15 cellular contexts compared by ENCODE assay signal in genomic region chr11:40188848-40189247, GRCh38.
A peak's percentile ranks its signal among the peaks of the same experiment; 100 is the strongest.
DNase-seq lines count a peak whose midpoint lies in the region; ATAC-seq, FAIRE-seq and TF ChIP-seq lines count a peak whose summit lies in the region.
"Had no signal": no experiment of that assay in that cellular context is flagged by ENCODE, and none has a peak within 500 bp of the region (broad histone marks: within the 10 kb centered on the region; RNA-seq: fewer than 3 reads in every experiment).

No MANE protein-coding gene starts in this region.

- intact Hi-C loops in HepG2 (cut with micrococcal nuclease; ENCODE audit: unreplicated experiment) = no loop called here

- CTCF ChIA-PET in HepG2 (lab: Yijun Ruan, JAX; ENCODE audit: low intra/inter-chr PET ratio, low total read pairs) = no interaction called here

- DNase-seq in DMS79 (lab: John Stamatoyannopoulos, UW) (peak; percentile 39), NCI-H146 treated with DMSO at 0.1 percent for 48 hours (lab: John Stamatoyannopoulos, UW; ENCODE audit: unreplicated experiment) (peak; percentile 65), NCI-H82 (lab: John Stamatoyannopoulos, UW) (peak; percentile 71), HepG2 (ENCODE audit: low spot score) (peak; percentile 12), NCI-H1930 (lab: John Stamatoyannopoulos, UW) (no peak), mesendoderm (no peak), GM03348 (ENCODE audit: low spot score) (no peak)
- DNase-seq in effector CD4-positive, alpha-beta T cell = no peak
- DNase-seq: activated CD4-positive, alpha-beta T cell treated with anti-CD3 and anti-CD28 coated beads, Interleukin-2, amount 10 ng/mL, durations not matched to agents 24 days and 14 days; effector CD8-positive, alpha-beta T cell; glutamatergic neuron; left lung; NCI-H226 had no signal

- H3K56ac ChIP-seq in mesendoderm (ENCODE audit: low read length) = no peak overlapping the region

- H3K9me3 ChIP-seq in HepG2 (ENCODE audit: low read length) = no peaks in the 10 kb centered on the region
- H3K9me3 ChIP-seq: left lung had no signal

- H3K4me1 ChIP-seq in HepG2 (ENCODE audit: insufficient read depth, low read length) (no peaks in the 10 kb centered on the region), mesendoderm (ENCODE audit: control insufficient read depth, low read depth, low read length) (peaks cover 10% of the 10 kb centered on the region)
- H3K4me1 ChIP-seq: left lung had no signal

- H3K4me3 ChIP-seq in HepG2 (replicated peaks in 1 of 3; ENCODE audit: insufficient read depth in 1 of 3, low read depth in 2 of 3, low read length in 3 of 3) = no peak overlapping the region
- H3K4me3 ChIP-seq in mesendoderm (ENCODE audit: low read length) = no peak overlapping the region
- H3K4me3 ChIP-seq: left lung had no signal

- TF ChIP-seq POLR2A in HepG2 (IDR thresholded peaks at IDR 0.05; ENCODE audit: insufficient read depth in 1 of 2, low read depth in 2 of 2, low read length in 2 of 2) = no peak

- H4K8ac ChIP-seq in mesendoderm (ENCODE audit: low read depth, low read length) = no peak overlapping the region

- POLR2A ChIA-PET in HepG2 (lab: Yijun Ruan, JAX) = no interaction called here

- no peak overlapping the region for H3K4me2 ChIP-seq in HepG2 (ENCODE audit: low read depth, low read length)
- H3K4me2 ChIP-seq in mesendoderm (ENCODE audit: low read length) = no peak overlapping the region

- no peaks in the 10 kb centered on the region for H3K79me2 ChIP-seq in HepG2 (ENCODE audit: insufficient read depth, low read length)
- H3K79me2 ChIP-seq in mesendoderm (ENCODE audit: control insufficient read depth, insufficient read depth, low read length) = no peaks in the 10 kb centered on the region

- H3K27me3 ChIP-seq in HepG2 (ENCODE audit: control insufficient read depth in 1 of 2, insufficient read depth in 2 of 2, low read length in 2 of 2) (no peaks in the 10 kb centered on the region), mesendoderm (ENCODE audit: insufficient read depth, low read length, poor library complexity) (no peaks in the 10 kb centered on the region)
- H3K27me3 ChIP-seq: left lung had no signal

- ATAC-seq in HepG2 = no peak
- ATAC-seq: HCT116, left lung, Right ventricle myocardium inferior had no signal

- no peak overlapping the region for H2AFZ ChIP-seq in HepG2 (ENCODE audit: low read length)

- no peak overlapping the region for H3K4ac ChIP-seq in mesendoderm (ENCODE audit: low read depth, low read length)

- no peak overlapping the region for H2AK5ac ChIP-seq in mesendoderm (ENCODE audit: low read length)

- no peak overlapping the region for H3K9ac ChIP-seq in HepG2 (ENCODE audit: insufficient read depth, low read depth, low read length)
- H3K9ac ChIP-seq in mesendoderm (ENCODE audit: low read length) = no peak overlapping the region

- H2BK120ac ChIP-seq in mesendoderm (ENCODE audit: low read depth, low read length) = no peak overlapping the region

- in situ Hi-C loops in HepG2 (cut with HindIII; ENCODE audit: extremely low pct_ligation_motif_present, low pct_unique_long_range_greater_than_20kb) = no loop called here

- no peak for FAIRE-seq in HepG2 (lab: Jason Lieb, UNC)

- no peak overlapping the region for H3K18ac ChIP-seq in mesendoderm (ENCODE audit: low read length)

- TF ChIP-seq EP300 in HepG2 (IDR thresholded peaks at IDR 0.05; ENCODE audit: low read depth in 2 of 2, low read length in 2 of 2) = no peak
- TF ChIP-seq EP300 in HepG2 (CRISPR knock-in tag; IDR thresholded peaks at IDR 0.05; ENCODE audit: borderline replicate concordance) = no peak

- WGBS in HepG2 (ENCODE audit: low lambda C conversion rate) = 2% methylated on average over 3 of the region's 3 CpGs
- no CpG with 5 or more reads among the region's 3 CpGs for WGBS in mesendoderm (ENCODE audit: extremely low coverage, insufficient coverage, low lambda C conversion rate)

- H3K36me3 ChIP-seq in HepG2 (replicated peaks in 1 of 2; ENCODE audit: control insufficient read depth in 1 of 2, insufficient read depth in 2 of 2, low read length in 2 of 2) (no peaks in the 10 kb centered on the region), mesendoderm (ENCODE audit: control insufficient read depth, insufficient read depth, low read length) (no peaks in the 10 kb centered on the region)
- H3K36me3 ChIP-seq: left lung had no signal

- H4K20me1 ChIP-seq in HepG2 (ENCODE audit: insufficient read depth, low read length) = no peaks in the 10 kb centered on the region

- H3K23ac ChIP-seq in mesendoderm (ENCODE audit: low read length) = no peak overlapping the region

- no peak for TF ChIP-seq CTCF in HepG2 (CRISPR knock-in tag; IDR thresholded peaks at IDR 0.05)

- H3K27ac ChIP-seq in HepG2 (ENCODE audit: extremely low read length, insufficient read depth, low read length) = no peak overlapping the region
- no peak overlapping the region for H3K27ac ChIP-seq in mesendoderm (ENCODE audit: low read depth, low read length)
- H3K27ac ChIP-seq: left lung had no signal

- TF ChIP-seq RAD21 in HepG2 (CRISPR knock-in tag; IDR thresholded peaks at IDR 0.05) = no peak

- no peak overlapping the region for H4K5ac ChIP-seq in mesendoderm (ENCODE audit: low read length)

- BruUV-seq in HepG2 (replicated peaks; lab: Mats Ljungman, UMichigan) = no TSS peak

- H3K79me1 ChIP-seq in mesendoderm (ENCODE audit: low read length) = no peaks in the 10 kb centered on the region

- H2BK5ac ChIP-seq in mesendoderm (ENCODE audit: low read length) = no peak overlapping the region

- no peak overlapping the region for H2BK15ac ChIP-seq in mesendoderm (replicated peaks; ENCODE audit: low read depth)

TF ChIP-seq in HepG2, 621 proteins besides CTCF, POLR2A, EP300 and RAD21:
- TF ChIP-seq ZNF451 (CRISPR knock-in tag; IDR thresholded peaks at IDR 0.05) (no peak), SALL1 (CRISPR knock-in tag; IDR thresholded peaks at IDR 0.05) (no peak), JUN (CRISPR knock-in tag; IDR thresholded peaks at IDR 0.05) (no peak), ZNF572 (CRISPR knock-in tag; IDR thresholded peaks at IDR 0.05) (no peak), MBD4 (IDR thresholded peaks at IDR 0.05; ENCODE audit: borderline replicate concordance, low read length) (no peak), PCBP1 (IDR thresholded peaks at IDR 0.05; ENCODE audit: borderline replicate concordance, low read depth, low read length) (no peak), ZEB1 (IDR thresholded peaks at IDR 0.05; ENCODE audit: insufficient replicate concordance, low read depth) (no peak), RBFOX2 (IDR thresholded peaks at IDR 0.05; ENCODE audit: low read depth, low read length) (no peak)
- TF ChIP-seq, protein P1, sequence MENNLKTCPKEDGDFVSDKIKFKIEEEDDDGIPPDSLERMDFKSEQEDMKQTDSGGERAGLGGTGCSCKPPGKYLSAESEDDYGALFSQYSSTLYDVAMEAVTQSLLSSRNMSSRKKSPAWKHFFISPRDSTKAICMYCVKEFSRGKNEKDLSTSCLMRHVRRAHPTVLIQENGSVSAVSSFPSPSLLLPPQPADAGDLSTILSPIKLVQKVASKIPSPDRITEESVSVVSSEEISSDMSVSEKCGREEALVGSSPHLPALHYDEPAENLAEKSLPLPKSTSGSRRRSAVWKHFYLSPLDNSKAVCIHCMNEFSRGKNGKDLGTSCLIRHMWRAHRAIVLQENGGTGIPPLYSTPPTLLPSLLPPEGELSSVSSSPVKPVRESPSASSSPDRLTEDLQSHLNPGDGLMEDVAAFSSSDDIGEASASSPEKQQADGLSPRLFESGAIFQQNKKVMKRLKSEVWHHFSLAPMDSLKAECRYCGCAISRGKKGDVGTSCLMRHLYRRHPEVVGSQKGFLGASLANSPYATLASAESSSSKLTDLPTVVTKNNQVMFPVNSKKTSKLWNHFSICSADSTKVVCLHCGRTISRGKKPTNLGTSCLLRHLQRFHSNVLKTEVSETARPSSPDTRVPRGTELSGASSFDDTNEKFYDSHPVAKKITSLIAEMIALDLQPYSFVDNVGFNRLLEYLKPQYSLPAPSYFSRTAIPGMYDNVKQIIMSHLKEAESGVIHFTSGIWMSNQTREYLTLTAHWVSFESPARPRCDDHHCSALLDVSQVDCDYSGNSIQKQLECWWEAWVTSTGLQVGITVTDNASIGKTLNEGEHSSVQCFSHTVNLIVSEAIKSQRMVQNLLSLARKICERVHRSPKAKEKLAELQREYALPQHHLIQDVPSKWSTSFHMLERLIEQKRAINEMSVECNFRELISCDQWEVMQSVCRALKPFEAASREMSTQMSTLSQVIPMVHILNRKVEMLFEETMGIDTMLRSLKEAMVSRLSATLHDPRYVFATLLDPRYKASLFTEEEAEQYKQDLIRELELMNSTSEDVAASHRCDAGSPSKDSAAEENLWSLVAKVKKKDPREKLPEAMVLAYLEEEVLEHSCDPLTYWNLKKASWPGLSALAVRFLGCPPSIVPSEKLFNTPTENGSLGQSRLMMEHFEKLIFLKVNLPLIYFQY (CRISPR knock-in tag; IDR thresholded peaks at IDR 0.05; ENCODE audit: borderline replicate concordance) = no peak

Comparison
In these comparisons a context has a peak if more than half of its experiments do, and no peak if none do; other contexts are left out.
1. DNase-seq: peak in DMS79 (single experiment), NCI-H146 treated with DMSO at 0.1 percent for 48 hours (single experiment), NCI-H82 (single experiment) and HepG2 (single experiment); none in NCI-H1930 (0 of 2), effector CD4-positive, alpha-beta T cell (single experiment), mesendoderm (single experiment) and GM03348 (single experiment).